1 cellular context compared by ENCODE assay signal in genomic region chr22:50396751-50397370, GRCh38.
TF ChIP-seq lines count a peak whose summit lies in the region.

No MANE protein-coding gene starts in this region.

TF ChIP-seq in HepG2, 621 proteins besides CTCF, POLR2A, EP300 and RAD21 (continued from another document and continues in another):
- TF ChIP-seq ZNF609 (CRISPR knock-in tag; IDR thresholded peaks at IDR 0.05; ENCODE audit: borderline replicate concordance) (peak; percentile 100), FOSL2 (CRISPR knock-in tag; IDR thresholded peaks at IDR 0.05) (peak; percentile 70), AKAP8 (CRISPR knock-in tag; IDR thresholded peaks at IDR 0.05) (peak; percentile 43; the same call in 1 of the 2 replicates), MLLT10 (CRISPR knock-in tag; IDR thresholded peaks at IDR 0.05) (no peak), CREBL2 (CRISPR knock-in tag; IDR thresholded peaks at IDR 0.05; ENCODE audit: borderline replicate concordance) (no peak), RELA (CRISPR knock-in tag; IDR thresholded peaks at IDR 0.05) (no peak), TSC22D2 (CRISPR knock-in tag; IDR thresholded peaks at IDR 0.05; ENCODE audit: borderline replicate concordance) (no peak), LRRFIP1 (CRISPR knock-in tag; conservative IDR thresholded peaks at IDR 0.05) (no peak), ZBTB43 (CRISPR knock-in tag; conservative IDR thresholded peaks at IDR 0.05) (no peak), ZNF703 (CRISPR knock-in tag; IDR thresholded peaks at IDR 0.05; ENCODE audit: borderline replicate concordance) (peak; percentile 70; the same call in 1 of the 2 replicates), THAP9 (CRISPR knock-in tag; IDR thresholded peaks at IDR 0.05; ENCODE audit: borderline replicate concordance) (peak; percentile 22; the same call in 1 of the 2 replicates), ZMYM4 (CRISPR knock-in tag; IDR thresholded peaks at IDR 0.05) (peak; percentile 58), SAFB2 (CRISPR knock-in tag; IDR thresholded peaks at IDR 0.05; ENCODE audit: borderline replicate concordance, low read depth) (no peak), GABPB1 (CRISPR knock-in tag; IDR thresholded peaks at IDR 0.05) (peak; percentile 51; the same call in 1 of the 2 replicates), TRIM22 (IDR thresholded peaks at IDR 0.05) (no peak), KAT2B (IDR thresholded peaks at IDR 0.05; ENCODE audit: borderline replicate concordance, low read depth, low read length) (no peak), TBL1XR1 (IDR thresholded peaks at IDR 0.05; ENCODE audit: borderline replicate concordance, low read length, partially characterized antibody) (no peak), DDIT3 (CRISPR knock-in tag; IDR thresholded peaks at IDR 0.05) (no peak), ZNF282 (IDR thresholded peaks at IDR 0.05; ENCODE audit: partially characterized antibody) (no peak), ZNF503 (CRISPR knock-in tag; IDR thresholded peaks at IDR 0.05) (peak; percentile 98), ERF (CRISPR knock-in tag; IDR thresholded peaks at IDR 0.05) (peak; percentile 92), HOXA9 (CRISPR knock-in tag; IDR thresholded peaks at IDR 0.05; ENCODE audit: borderline replicate concordance) (no peak), HNF4A (CRISPR knock-in tag; IDR thresholded peaks at IDR 0.05) (peak; percentile 98), ZSCAN12 (CRISPR knock-in tag; IDR thresholded peaks at IDR 0.05) (no peak), HNRNPL (IDR thresholded peaks at IDR 0.05; ENCODE audit: low read depth, low read length) (no peak), FUBP1 (CRISPR knock-in tag; IDR thresholded peaks at IDR 0.05; ENCODE audit: borderline replicate concordance) (no peak), SNAI1 (CRISPR knock-in tag; IDR thresholded peaks at IDR 0.05; ENCODE audit: borderline replicate concordance) (0 out of 2 replicates have a peak, but pooled peaks have one; percentile 30), ZNF660 (CRISPR knock-in tag; IDR thresholded peaks at IDR 0.05; ENCODE audit: borderline replicate concordance, low read depth) (no peak), CHCHD3 (CRISPR knock-in tag; IDR thresholded peaks at IDR 0.05) (no peak), SNAPC5 (CRISPR knock-in tag; IDR thresholded peaks at IDR 0.05; ENCODE audit: borderline replicate concordance) (no peak), ELK4 (CRISPR knock-in tag; IDR thresholded peaks at IDR 0.05; ENCODE audit: borderline replicate concordance) (no peak), TRAFD1 (CRISPR knock-in tag; IDR thresholded peaks at IDR 0.05; ENCODE audit: borderline replicate concordance) (no peak; the same call in 1 of the 2 replicates), MEIS2 (CRISPR knock-in tag; IDR thresholded peaks at IDR 0.05) (no peak; the same call in 1 of the 2 replicates), ZNF382 (CRISPR knock-in tag; IDR thresholded peaks at IDR 0.05; ENCODE audit: borderline replicate concordance) (no peak), ZNF484 (CRISPR knock-in tag; IDR thresholded peaks at IDR 0.05; ENCODE audit: borderline replicate concordance, low read depth) (no peak), ZFP36 (IDR thresholded peaks at IDR 0.05; ENCODE audit: borderline replicate concordance, low read depth, low read length, partially characterized antibody) (no peak)
